ENCODE assay signal across 8 cellular contexts in the genomic region with DNA sequence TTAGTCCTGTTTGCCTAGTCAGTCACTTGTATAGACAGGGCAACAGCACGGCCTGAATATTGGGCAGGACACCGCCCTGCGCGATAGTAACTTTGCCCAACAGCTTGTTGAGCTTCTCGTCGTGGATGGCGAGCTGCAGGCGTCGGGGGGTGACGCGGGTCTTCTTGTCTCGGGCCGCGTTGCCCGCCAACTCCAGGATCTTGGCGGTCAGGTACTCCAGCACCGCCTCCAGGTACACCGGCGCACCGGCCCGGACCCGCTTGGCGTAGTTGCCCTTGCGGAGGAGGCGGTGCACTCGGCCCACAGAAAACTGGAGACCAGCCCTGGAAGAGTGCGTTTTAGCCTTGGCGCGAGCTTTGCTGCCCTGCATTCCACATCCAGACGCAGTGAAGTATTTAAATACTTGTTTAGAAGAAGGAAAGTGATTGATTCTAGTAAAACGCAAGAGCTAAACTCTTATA.
DNase-seq lines count a peak whose midpoint lies in the region; ATAC-seq lines count a peak whose summit lies in the region.

No MANE protein-coding gene starts in this region.

- H3K27ac Mint-ChIP-seq in naive thymus-derived CD8-positive, alpha-beta T cell, result peak overlapping the region in 1 of 10 donors; percentile 97

- H3K4me1 Mint-ChIP-seq in naive thymus-derived CD8-positive, alpha-beta T cell, result peaks cover 4 to 28% (median 11%) of the 10 kb centered on the region in 4 donors

- peak overlapping the region; percentile 85 for H3K27ac ChIP-seq in epithelial cell of prostate

- POLR2A ChIA-PET in naive thymus-derived CD8-positive, alpha-beta T cell (lab: Charles Lee), result interaction anchor here (0.6 to 7.9 kb wide), 49 partner anchors 9 to 1621 kb away, joined by 3 to 271 read pairs (median 8); a partner anchor contains a TSS

- H3K36me3 Mint-ChIP-seq in naive thymus-derived CD8-positive, alpha-beta T cell, result no peaks in the 10 kb centered on the region

- peak; percentile 26 for ATAC-seq in HG03432 (IDR thresholded peaks at IDR 0.05; ENCODE audit: unreplicated experiment)
- peak; percentile 7 to 25 for ATAC-seq in naive thymus-derived CD8-positive, alpha-beta T cell

- no peaks in the 10 kb centered on the region for H3K9me3 Mint-ChIP-seq in naive thymus-derived CD8-positive, alpha-beta T cell

- H3K27me3 Mint-ChIP-seq in naive thymus-derived CD8-positive, alpha-beta T cell, result no peaks in the 10 kb centered on the region

- no peak overlapping the region for H3K4me3 Mint-ChIP-seq in naive thymus-derived CD8-positive, alpha-beta T cell

- DNase-seq in NCI-H2227 (lab: John Stamatoyannopoulos, UW; ENCODE audit: unreplicated experiment), result peak; percentile 68
- no peak for DNase-seq in NCI-H2227 treated with DMSO at 0.1 percent for 48 hours (lab: John Stamatoyannopoulos, UW)
- peak; percentile 32 for DNase-seq in activated CD4-positive, alpha-beta T cell treated with anti-CD3 and anti-CD28 coated beads, Interleukin-2, amount 50 U/mL, for 1 hour
- no peak for DNase-seq in epithelial cell of prostate (ENCODE audit: low read depth, low spot score)
- peak in 8 of 10 donors; percentile 21 to 78 (median 44) for DNase-seq in naive thymus-derived CD8-positive, alpha-beta T cell
- DNase-seq in NCI-H1105 (lab: John Stamatoyannopoulos, UW), result no peak
- DNase-seq in putamen (ENCODE audit: low spot score), result no peak

Comparison
In these comparisons a context has a peak if more than half of its experiments do, and no peak if none do; other contexts are left out.
1. DNase-seq: peak in NCI-H2227 (single experiment), activated CD4-positive, alpha-beta T cell treated with anti-CD3 and anti-CD28 coated beads, Interleukin-2, amount 50 U/mL, for 1 hour (single experiment) and naive thymus-derived CD8-positive, alpha-beta T cell (8 of 10); none in NCI-H2227 treated with DMSO at 0.1 percent for 48 hours (single experiment), epithelial cell of prostate (single experiment), NCI-H1105 (single experiment) and putamen (single experiment).